Comparison of ENCODE assay signal across 2 cellular contexts in genomic region chr12:47762850-47763440, GRCh38.
TF ChIP-seq lines count a peak whose summit lies in the region.

No MANE protein-coding gene starts in this region.

TF ChIP-seq in IMR-90, 13 proteins besides CTCF, POLR2A, EP300 and RAD21:
- no peak for TF ChIP-seq SMC3 (IDR thresholded peaks at IDR 0.05; ENCODE audit: low read depth, low read length)
- TF ChIP-seq FOS (IDR thresholded peaks at IDR 0.05; ENCODE audit: low read depth, low read length): no peak
- no peak for TF ChIP-seq CEBPB (IDR thresholded peaks at IDR 0.05; ENCODE audit: low read depth, low read length)
- no peak for TF ChIP-seq BHLHE40 (IDR thresholded peaks at IDR 0.05; ENCODE audit: low read depth, low read length)
- no peak for TF ChIP-seq CHD1 (IDR thresholded peaks at IDR 0.05; ENCODE audit: low read depth, low read length)
- TF ChIP-seq USF2 (IDR thresholded peaks at IDR 0.05; ENCODE audit: low read depth, low read length): no peak
- no peak for TF ChIP-seq RFX5 (IDR thresholded peaks at IDR 0.05; ENCODE audit: low read depth, low read length)
- no peak for TF ChIP-seq NFE2L2 (IDR thresholded peaks at IDR 0.05; ENCODE audit: low read depth, low read length)
- TF ChIP-seq RCOR1 (IDR thresholded peaks at IDR 0.05; ENCODE audit: insufficient replicate concordance, low read length): no peak
- no peak for TF ChIP-seq MAZ (IDR thresholded peaks at IDR 0.05; ENCODE audit: borderline replicate concordance, low read depth, low read length)
- no peak for TF ChIP-seq MAFK (IDR thresholded peaks at IDR 0.05; ENCODE audit: low read depth, low read length)
- no peak for TF ChIP-seq MXI1 (IDR thresholded peaks at IDR 0.05; ENCODE audit: borderline replicate concordance, low read depth, low read length)
- no peak for TF ChIP-seq ELK1 (IDR thresholded peaks at IDR 0.05; ENCODE audit: borderline replicate concordance, low read depth, low read length)

TF ChIP-seq in SK-N-SH treated with all-trans-retinoic acid at 6 μM for 48 hours, 23 proteins besides CTCF, POLR2A, EP300 and RAD21:
- TF ChIP-seq ZNF70 (CRISPR knock-in tag; IDR thresholded peaks at IDR 0.05) (no peak), GLIS3 (CRISPR knock-in tag; IDR thresholded peaks at IDR 0.05) (no peak), ZNF8 (CRISPR knock-in tag; IDR thresholded peaks at IDR 0.05) (no peak), ISL1 (CRISPR knock-in tag; IDR thresholded peaks at IDR 0.05) (no peak), TSHZ2 (CRISPR knock-in tag; IDR thresholded peaks at IDR 0.05) (0 out of 2 replicates have a peak, but pooled peaks have one; percentile 21), ZNF565 (CRISPR knock-in tag; conservative IDR thresholded peaks at IDR 0.05; ENCODE audit: low read depth) (no peak), OSR1 (CRISPR knock-in tag; IDR thresholded peaks at IDR 0.05) (no peak), ESRRG (CRISPR knock-in tag; IDR thresholded peaks at IDR 0.05) (no peak), ZC3H10 (CRISPR knock-in tag; IDR thresholded peaks at IDR 0.05) (no peak), CSDC2 (CRISPR knock-in tag; IDR thresholded peaks at IDR 0.05) (no peak), ZFP3 (CRISPR knock-in tag; IDR thresholded peaks at IDR 0.05) (no peak), CSRNP3 (CRISPR knock-in tag; IDR thresholded peaks at IDR 0.05) (no peak), PPARA (CRISPR knock-in tag; IDR thresholded peaks at IDR 0.05; ENCODE audit: borderline replicate concordance) (no peak), CREB5 (CRISPR knock-in tag; IDR thresholded peaks at IDR 0.05; ENCODE audit: low read depth) (no peak), SNAI2 (CRISPR knock-in tag; IDR thresholded peaks at IDR 0.05) (no peak), TCF4 (CRISPR knock-in tag; IDR thresholded peaks at IDR 0.05; ENCODE audit: borderline replicate concordance) (peak; percentile 63; the same call in 1 of the 2 replicates)
